1 cellular context compared by ENCODE assay signal in the genomic region with DNA sequence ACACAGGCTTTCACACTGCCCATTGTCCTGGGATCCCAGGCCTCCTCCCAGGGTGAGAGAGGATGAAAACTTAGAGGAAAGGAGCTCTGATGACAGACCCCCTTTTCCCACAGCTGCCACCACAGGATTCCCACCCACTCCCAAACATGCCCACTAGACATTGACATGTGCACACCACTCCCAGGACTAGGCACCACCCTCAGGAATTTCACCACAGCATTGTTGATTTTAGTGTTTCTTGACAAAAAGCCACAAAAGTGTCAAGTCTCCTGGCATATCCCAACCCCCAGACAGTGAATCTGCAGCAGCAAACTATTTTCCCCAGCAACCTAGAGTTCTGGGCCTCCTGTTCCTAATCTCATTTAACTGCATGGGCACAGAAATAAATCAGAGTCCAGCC.
TF ChIP-seq lines count a peak whose summit lies in the region.

No MANE protein-coding gene starts in this region.

TF ChIP-seq in SK-N-SH, 30 proteins besides CTCF, POLR2A, EP300 and RAD21 (continued from another document):
- TF ChIP-seq, protein P1, sequence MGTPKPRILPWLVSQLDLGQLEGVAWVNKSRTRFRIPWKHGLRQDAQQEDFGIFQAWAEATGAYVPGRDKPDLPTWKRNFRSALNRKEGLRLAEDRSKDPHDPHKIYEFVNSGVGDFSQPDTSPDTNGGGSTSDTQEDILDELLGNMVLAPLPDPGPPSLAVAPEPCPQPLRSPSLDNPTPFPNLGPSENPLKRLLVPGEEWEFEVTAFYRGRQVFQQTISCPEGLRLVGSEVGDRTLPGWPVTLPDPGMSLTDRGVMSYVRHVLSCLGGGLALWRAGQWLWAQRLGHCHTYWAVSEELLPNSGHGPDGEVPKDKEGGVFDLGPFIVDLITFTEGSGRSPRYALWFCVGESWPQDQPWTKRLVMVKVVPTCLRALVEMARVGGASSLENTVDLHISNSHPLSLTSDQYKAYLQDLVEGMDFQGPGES (IDR thresholded peaks at IDR 0.05; ENCODE audit: low read depth, low read length): no peak
- TF ChIP-seq GABPA (IDR thresholded peaks at IDR 0.05; ENCODE audit: low read depth): no peak
- TF ChIP-seq, protein P2, sequence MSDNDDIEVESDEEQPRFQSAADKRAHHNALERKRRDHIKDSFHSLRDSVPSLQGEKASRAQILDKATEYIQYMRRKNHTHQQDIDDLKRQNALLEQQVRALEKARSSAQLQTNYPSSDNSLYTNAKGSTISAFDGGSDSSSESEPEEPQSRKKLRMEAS (IDR thresholded peaks at IDR 0.05; ENCODE audit: low read depth): no peak
- TF ChIP-seq SMC3 (IDR thresholded peaks at IDR 0.05; ENCODE audit: low read depth, low read length): no peak
- TF ChIP-seq, protein P3, sequence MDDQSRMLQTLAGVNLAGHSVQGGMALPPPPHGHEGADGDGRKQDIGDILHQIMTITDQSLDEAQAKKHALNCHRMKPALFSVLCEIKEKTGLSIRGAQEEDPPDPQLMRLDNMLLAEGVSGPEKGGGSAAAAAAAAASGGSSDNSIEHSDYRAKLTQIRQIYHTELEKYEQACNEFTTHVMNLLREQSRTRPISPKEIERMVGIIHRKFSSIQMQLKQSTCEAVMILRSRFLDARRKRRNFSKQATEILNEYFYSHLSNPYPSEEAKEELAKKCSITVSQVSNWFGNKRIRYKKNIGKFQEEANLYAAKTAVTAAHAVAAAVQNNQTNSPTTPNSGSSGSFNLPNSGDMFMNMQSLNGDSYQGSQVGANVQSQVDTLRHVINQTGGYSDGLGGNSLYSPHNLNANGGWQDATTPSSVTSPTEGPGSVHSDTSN (IDR thresholded peaks at IDR 0.05): no peak
- no peak for TF ChIP-seq FOXM1 (IDR thresholded peaks at IDR 0.05; ENCODE audit: low read depth)
